1 cellular context compared by ENCODE assay signal in the genomic region with DNA sequence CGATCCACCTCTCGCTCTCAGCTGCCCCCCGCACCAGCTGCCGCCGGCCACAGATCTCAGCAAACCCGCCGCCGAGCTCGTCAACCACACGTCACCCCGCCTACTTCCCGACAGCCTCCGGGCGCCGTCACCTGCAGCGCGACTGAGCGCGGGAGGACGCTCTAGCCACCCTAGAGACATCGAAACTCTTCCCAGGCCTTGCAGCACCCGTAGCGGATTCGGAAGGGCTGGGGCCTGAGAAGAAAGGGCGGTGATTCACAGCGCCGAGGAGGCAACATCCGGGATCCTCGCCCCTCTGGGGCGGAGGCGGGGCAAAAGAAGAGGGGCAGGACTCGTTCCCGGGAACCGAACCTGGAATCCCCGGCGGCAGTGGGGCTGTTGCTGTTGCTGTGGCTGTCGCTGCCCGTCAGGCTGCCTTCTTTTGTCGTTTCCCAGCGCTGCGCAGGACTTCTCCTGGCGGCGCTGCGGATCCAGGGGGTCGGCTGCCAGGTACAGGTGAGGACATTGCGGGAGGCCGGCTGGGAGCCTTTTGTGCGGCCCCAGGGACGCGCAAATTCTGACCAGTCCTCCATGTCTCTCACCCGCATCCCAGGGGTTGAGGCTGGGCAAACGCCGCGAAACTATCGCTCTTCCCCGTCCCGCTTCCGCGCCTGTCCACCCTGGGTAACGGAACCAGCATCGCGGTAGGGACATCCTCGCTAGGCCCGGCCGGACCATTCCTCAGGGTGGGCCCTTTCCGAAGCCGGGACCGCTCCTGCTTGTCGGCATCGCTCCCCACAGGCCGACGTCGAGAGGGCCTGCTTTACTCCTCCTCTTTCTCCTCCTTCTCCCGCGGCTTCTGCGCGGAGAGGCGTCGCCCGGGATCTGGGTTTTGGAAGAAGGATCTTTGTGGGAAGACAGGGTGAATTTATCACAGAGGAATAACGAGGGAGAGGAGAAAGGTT.
A peak's percentile ranks its signal among the peaks of the same experiment; 100 is the strongest.
TF ChIP-seq lines count a peak whose summit lies in the region.

A gene (plus strand): TSS at position 331 of the 944 bp plus-strand sequence. CDS start 9,443 bp downstream, outside the sequence.
A gene with protein sequence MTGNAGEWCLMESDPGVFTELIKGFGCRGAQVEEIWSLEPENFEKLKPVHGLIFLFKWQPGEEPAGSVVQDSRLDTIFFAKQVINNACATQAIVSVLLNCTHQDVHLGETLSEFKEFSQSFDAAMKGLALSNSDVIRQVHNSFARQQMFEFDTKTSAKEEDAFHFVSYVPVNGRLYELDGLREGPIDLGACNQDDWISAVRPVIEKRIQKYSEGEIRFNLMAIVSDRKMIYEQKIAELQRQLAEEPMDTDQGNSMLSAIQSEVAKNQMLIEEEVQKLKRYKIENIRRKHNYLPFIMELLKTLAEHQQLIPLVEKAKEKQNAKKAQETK (minus strand): TSS at position 79 of the 944 bp plus-strand sequence. CDS start 100 bp downstream, outside the sequence.

TF ChIP-seq in K562, 482 proteins besides CTCF, POLR2A, EP300 and RAD21 (continued from another document and continues in another):
- TF ChIP-seq, protein P1, sequence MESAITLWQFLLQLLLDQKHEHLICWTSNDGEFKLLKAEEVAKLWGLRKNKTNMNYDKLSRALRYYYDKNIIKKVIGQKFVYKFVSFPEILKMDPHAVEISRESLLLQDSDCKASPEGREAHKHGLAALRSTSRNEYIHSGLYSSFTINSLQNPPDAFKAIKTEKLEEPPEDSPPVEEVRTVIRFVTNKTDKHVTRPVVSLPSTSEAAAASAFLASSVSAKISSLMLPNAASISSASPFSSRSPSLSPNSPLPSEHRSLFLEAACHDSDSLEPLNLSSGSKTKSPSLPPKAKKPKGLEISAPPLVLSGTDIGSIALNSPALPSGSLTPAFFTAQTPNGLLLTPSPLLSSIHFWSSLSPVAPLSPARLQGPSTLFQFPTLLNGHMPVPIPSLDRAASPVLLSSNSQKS (CRISPR knock-in tag; IDR thresholded peaks at IDR 0.05), result no peak
- peak; percentile 87 for TF ChIP-seq ZNF143 (CRISPR knock-in tag; IDR thresholded peaks at IDR 0.05)
- TF ChIP-seq NEUROD1 (IDR thresholded peaks at IDR 0.05; ENCODE audit: borderline replicate concordance, low read depth, low read length, partially characterized antibody), result peak; percentile 86
- TF ChIP-seq, protein P2, sequence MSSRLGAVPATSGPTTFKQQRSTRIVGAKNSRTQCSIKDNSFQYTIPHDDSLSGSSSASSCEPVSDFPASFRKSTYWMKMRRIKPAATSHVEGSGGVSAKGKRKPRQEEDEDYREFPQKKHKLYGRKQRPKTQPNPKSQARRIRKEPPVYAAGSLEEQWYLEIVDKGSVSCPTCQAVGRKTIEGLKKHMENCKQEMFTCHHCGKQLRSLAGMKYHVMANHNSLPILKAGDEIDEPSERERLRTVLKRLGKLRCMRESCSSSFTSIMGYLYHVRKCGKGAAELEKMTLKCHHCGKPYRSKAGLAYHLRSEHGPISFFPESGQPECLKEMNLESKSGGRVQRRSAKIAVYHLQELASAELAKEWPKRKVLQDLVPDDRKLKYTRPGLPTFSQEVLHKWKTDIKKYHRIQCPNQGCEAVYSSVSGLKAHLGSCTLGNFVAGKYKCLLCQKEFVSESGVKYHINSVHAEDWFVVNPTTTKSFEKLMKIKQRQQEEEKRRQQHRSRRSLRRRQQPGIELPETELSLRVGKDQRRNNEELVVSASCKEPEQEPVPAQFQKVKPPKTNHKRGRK (tag; IDR thresholded peaks at IDR 0.05), result no peak
- peak; percentile 53; the same call in 1 of the 2 replicates for TF ChIP-seq MIER1 (IDR thresholded peaks at IDR 0.05; ENCODE audit: low read depth)
- no peak for TF ChIP-seq YBX1 (IDR thresholded peaks at IDR 0.05)
- no peak for TF ChIP-seq ZNF3 (CRISPR knock-in tag; IDR thresholded peaks at IDR 0.05)
- peak; percentile 63; the same call in 1 of the 2 replicates for TF ChIP-seq NFIC (IDR thresholded peaks at IDR 0.05)
- TF ChIP-seq, protein P3, sequence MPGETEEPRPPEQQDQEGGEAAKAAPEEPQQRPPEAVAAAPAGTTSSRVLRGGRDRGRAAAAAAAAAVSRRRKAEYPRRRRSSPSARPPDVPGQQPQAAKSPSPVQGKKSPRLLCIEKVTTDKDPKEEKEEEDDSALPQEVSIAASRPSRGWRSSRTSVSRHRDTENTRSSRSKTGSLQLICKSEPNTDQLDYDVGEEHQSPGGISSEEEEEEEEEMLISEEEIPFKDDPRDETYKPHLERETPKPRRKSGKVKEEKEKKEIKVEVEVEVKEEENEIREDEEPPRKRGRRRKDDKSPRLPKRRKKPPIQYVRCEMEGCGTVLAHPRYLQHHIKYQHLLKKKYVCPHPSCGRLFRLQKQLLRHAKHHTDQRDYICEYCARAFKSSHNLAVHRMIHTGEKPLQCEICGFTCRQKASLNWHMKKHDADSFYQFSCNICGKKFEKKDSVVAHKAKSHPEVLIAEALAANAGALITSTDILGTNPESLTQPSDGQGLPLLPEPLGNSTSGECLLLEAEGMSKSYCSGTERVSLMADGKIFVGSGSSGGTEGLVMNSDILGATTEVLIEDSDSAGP (CRISPR knock-in tag; IDR thresholded peaks at IDR 0.05), result no peak; the same call in 1 of the 2 replicates
- no peak for TF ChIP-seq BRD9 (IDR thresholded peaks at IDR 0.05; ENCODE audit: low read depth, partially characterized antibody)
- peak; percentile 95 for TF ChIP-seq NFRKB (IDR thresholded peaks at IDR 0.05; ENCODE audit: low read depth)
- TF ChIP-seq SOX6 (IDR thresholded peaks at IDR 0.05), result peak; percentile 85; the same call in 1 of the 2 replicates
- TF ChIP-seq, protein P4, sequence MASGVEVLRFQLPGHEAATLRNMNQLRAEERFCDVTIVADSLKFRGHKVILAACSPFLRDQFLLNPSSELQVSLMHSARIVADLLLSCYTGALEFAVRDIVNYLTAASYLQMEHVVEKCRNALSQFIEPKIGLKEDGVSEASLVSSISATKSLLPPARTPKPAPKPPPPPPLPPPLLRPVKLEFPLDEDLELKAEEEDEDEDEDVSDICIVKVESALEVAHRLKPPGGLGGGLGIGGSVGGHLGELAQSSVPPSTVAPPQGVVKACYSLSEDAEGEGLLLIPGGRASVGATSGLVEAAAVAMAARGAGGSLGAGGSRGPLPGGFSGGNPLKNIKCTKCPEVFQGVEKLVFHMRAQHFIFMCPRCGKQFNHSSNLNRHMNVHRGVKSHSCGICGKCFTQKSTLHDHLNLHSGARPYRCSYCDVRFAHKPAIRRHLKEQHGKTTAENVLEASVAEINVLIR (CRISPR knock-in tag; IDR thresholded peaks at IDR 0.05), result peak; percentile 94
- TF ChIP-seq ERF (CRISPR knock-in tag; IDR thresholded peaks at IDR 0.05), result peak; percentile 14; the same call in 1 of the 2 replicates
- TF ChIP-seq HEY1 (CRISPR knock-in tag; IDR thresholded peaks at IDR 0.05; ENCODE audit: borderline replicate concordance), result no peak
- TF ChIP-seq, protein P5, sequence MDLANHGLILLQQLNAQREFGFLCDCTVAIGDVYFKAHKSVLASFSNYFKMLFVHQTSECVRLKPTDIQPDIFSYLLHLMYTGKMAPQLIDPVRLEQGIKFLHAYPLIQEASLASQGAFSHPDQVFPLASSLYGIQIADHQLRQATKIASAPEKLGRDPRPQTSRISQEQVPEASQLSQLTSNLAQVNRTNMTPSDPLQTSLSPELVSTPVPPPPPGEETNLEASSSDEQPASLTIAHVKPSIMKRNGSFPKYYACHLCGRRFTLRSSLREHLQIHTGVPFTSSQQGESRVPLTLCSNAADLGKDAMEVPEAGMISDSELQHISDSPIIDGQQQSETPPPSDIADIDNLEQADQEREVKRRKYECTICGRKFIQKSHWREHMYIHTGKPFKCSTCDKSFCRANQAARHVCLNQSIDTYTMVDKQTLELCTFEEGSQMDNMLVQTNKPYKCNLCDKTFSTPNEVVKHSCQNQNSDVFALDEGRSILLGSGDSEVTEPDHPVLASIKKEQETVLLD (IDR thresholded peaks at IDR 0.05), result peak; percentile 63; the same call in 1 of the 2 replicates
- TF ChIP-seq, protein P6, sequence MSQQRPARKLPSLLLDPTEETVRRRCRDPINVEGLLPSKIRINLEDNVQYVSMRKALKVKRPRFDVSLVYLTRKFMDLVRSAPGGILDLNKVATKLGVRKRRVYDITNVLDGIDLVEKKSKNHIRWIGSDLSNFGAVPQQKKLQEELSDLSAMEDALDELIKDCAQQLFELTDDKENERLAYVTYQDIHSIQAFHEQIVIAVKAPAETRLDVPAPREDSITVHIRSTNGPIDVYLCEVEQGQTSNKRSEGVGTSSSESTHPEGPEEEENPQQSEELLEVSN (IDR thresholded peaks at IDR 0.05; ENCODE audit: borderline replicate concordance in 1 of 2, extremely low read depth in 1 of 2, insufficient read depth in 1 of 2, insufficient read length in 1 of 2, low read depth in 1 of 2, low read length in 1 of 2, poor library complexity in 1 of 2, severe bottlenecking in 1 of 2), result peak; percentile 96 to 98
- TF ChIP-seq SRSF1 (IDR thresholded peaks at IDR 0.05; ENCODE audit: low read depth, low read length), result no peak
- TF ChIP-seq NR2F6 (CRISPR knock-in tag; IDR thresholded peaks at IDR 0.05), result no peak
- TF ChIP-seq NCOA6 (IDR thresholded peaks at IDR 0.05), result no peak
- no peak; the same call in 1 of the 2 replicates for TF ChIP-seq RFX1 (IDR thresholded peaks at IDR 0.05)
- peak; percentile 10; the same call in 1 of the 2 replicates for TF ChIP-seq CHD2 (IDR thresholded peaks at IDR 0.05; ENCODE audit: low read depth, low read length)
- TF ChIP-seq ILK (tag; IDR thresholded peaks at IDR 0.05; ENCODE audit: borderline replicate concordance, low read depth), result no peak
- TF ChIP-seq C11orf30 (IDR thresholded peaks at IDR 0.05; ENCODE audit: low read depth), result peak; percentile 94
- TF ChIP-seq ZNF75A (CRISPR knock-in tag; IDR thresholded peaks at IDR 0.05), result 0 out of 2 replicates have a peak, but pooled peaks have one; percentile 55
- peak; percentile 64; the same call in 1 of the 2 replicates for TF ChIP-seq ZNF212 (CRISPR knock-in tag; IDR thresholded peaks at IDR 0.05)
- TF ChIP-seq, protein P7, sequence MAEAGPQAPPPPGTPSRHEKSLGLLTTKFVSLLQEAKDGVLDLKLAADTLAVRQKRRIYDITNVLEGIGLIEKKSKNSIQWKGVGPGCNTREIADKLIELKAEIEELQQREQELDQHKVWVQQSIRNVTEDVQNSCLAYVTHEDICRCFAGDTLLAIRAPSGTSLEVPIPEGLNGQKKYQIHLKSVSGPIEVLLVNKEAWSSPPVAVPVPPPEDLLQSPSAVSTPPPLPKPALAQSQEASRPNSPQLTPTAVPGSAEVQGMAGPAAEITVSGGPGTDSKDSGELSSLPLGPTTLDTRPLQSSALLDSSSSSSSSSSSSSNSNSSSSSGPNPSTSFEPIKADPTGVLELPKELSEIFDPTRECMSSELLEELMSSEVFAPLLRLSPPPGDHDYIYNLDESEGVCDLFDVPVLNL (CRISPR knock-in tag; IDR thresholded peaks at IDR 0.05; ENCODE audit: low read depth), result peak; percentile 93
- peak; percentile 82 for TF ChIP-seq NR2C2 (CRISPR knock-in tag; IDR thresholded peaks at IDR 0.05)
- TF ChIP-seq NR2C2 (tag; IDR thresholded peaks at IDR 0.05), result peak; percentile 82; the same call in 1 of the 2 replicates
- TF ChIP-seq, protein P8, sequence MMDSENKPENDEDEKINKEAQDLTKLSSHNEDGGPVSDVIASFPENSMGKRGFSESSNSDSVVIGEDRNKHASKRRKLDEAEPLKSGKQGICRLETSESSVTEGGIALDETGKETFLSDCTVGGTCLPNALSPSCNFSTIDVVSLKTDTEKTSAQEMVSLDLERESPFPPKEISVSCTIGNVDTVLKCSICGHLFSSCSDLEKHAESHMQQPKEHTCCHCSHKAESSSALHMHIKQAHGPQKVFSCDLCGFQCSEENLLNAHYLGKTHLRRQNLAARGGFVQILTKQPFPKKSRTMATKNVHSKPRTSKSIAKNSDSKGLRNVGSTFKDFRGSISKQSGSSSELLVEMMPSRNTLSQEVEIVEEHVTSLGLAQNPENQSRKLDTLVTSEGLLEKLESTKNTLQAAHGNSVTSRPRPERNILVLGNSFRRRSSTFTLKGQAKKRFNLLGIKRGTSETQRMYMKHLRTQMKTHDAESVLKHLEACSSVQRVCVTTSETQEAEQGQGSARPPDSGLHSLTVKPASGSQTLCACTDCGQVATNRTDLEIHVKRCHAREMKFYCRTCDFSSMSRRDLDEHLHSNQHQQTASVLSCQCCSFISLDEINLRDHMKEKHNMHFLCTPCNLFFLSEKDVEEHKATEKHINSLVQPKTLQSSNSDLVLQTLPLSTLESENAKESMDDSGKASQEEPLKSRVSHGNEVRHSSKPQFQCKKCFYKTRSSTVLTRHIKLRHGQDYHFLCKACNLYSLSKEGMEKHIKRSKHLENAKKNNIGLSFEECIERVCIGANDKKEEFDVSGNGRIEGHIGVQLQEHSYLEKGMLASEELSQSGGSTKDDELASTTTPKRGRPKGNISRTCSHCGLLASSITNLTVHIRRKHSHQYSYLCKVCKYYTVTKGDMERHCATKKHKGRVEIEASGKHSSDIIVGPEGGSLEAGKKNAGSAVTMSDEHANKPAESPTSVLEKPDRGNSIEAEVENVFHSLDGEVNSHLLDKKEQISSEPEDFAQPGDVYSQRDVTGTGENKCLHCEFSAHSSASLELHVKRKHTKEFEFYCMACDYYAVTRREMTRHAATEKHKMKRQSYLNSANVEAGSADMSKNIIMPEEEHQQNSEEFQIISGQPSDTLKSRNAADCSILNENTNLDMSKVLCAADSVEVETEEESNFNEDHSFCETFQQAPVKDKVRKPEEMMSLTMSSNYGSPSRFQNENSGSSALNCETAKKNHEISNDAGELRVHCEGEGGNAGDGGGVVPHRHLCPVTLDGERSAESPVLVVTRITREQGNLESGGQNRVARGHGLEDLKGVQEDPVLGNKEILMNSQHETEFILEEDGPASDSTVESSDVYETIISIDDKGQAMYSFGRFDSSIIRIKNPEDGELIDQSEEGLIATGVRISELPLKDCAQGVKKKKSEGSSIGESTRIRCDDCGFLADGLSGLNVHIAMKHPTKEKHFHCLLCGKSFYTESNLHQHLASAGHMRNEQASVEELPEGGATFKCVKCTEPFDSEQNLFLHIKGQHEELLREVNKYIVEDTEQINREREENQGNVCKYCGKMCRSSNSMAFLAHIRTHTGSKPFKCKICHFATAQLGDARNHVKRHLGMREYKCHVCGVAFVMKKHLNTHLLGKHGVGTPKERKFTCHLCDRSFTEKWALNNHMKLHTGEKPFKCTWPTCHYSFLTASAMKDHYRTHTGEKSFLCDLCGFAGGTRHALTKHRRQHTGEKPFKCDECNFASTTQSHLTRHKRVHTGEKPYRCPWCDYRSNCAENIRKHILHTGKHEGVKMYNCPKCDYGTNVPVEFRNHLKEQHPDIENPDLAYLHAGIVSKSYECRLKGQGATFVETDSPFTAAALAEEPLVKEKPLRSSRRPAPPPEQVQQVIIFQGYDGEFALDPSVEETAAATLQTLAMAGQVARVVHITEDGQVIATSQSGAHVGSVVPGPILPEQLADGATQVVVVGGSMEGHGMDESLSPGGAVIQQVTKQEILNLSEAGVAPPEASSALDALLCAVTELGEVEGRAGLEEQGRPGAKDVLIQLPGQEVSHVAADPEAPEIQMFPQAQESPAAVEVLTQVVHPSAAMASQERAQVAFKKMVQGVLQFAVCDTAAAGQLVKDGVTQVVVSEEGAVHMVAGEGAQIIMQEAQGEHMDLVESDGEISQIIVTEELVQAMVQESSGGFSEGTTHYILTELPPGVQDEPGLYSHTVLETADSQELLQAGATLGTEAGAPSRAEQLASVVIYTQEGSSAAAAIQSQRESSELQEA (IDR thresholded peaks at IDR 0.05; ENCODE audit: low read depth), result peak; percentile 97
- no peak for TF ChIP-seq JUNB (CRISPR knock-in tag; conservative IDR thresholded peaks at IDR 0.05)
